In the genomic region with DNA sequence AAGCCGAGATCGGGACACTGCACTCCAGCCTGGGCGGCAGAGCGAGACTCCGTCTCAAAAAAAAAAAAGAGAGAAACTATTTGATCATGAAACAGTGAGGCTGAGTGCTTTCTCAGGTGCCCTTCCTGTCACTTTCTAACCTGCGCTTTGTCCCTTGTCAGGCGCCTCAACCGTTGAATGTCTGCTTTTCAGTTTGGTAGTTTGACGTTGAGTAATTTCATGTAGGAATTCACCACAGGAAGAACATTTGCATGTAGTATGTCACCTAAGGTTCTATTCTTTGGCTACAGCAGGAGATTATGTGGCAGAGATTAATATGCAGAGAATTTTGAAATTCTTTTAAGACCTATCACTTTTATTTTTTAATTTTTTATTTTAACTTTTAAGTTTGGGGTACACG, we compare ENCODE assay signal across 11 cellular contexts.
"Had no signal": no experiment of that assay in that cellular context is flagged by ENCODE, and none has a peak within 500 bp of the region (broad histone marks: within the 10 kb centered on the region; RNA-seq: fewer than 3 reads in every experiment).

No MANE protein-coding gene starts in this region.

- DNase-seq: activated CD4-positive, alpha-beta T cell treated with anti-CD3 and anti-CD28 coated beads, Interleukin-2, amount 10 ng/mL, durations not matched to agents 7 days and 5 days; activated CD8-positive, alpha-beta memory T cell treated with anti-CD3 and anti-CD28 coated beads, Interleukin-2, amount 50 U/mL, for 48 hours; activated gamma-delta T cell; activated T-cell treated with anti-CD3 and anti-CD28 coated beads, Interleukin-2, amount 50 U/mL, for 72 hours; left colon; mesendoderm; stimulated activated CD4-positive, alpha-beta T cell treated with anti-CD3 and anti-CD28 coated beads, Interleukin-2, amount 100 ng/mL, for 48 hours; stimulated activated naive B cell treated with anti-CD40 and anti-IgM and Interleukin-4, amounts not matched to agents 10 μg/mL and 1 μg/mL and 100 μg/mL, for 72 hours; tibial artery had no signal

- H3K4me3 Mint-ChIP-seq: activated CD4-positive, alpha-beta T cell treated with anti-CD3 and anti-CD28 coated beads, Interleukin-2, amount 10 ng/mL, durations not matched to agents 7 days and 5 days; activated T-cell treated with anti-CD3 and anti-CD28 coated beads, Interleukin-2, amount 50 U/mL, for 72 hours; natural killer cell treated with Interleukin-12 subunit alpha and Interleukin-12 subunit beta and Interleukin-15 and Interleukin-18, amount 100 ng/mL, for 72 hours; stimulated activated naive B cell treated with anti-CD40 and anti-IgM and Interleukin-4, amounts not matched to agents 10 μg/mL and 1 μg/mL and 100 μg/mL, for 72 hours had no signal

- H3K27ac Mint-ChIP-seq: activated CD4-positive, alpha-beta T cell treated with anti-CD3 and anti-CD28 coated beads, Interleukin-2, amount 10 ng/mL, durations not matched to agents 7 days and 5 days; activated naive CD4-positive, alpha-beta T cell treated with anti-CD3 and anti-CD28 coated beads, Interleukin-2, amount 50 U/mL, for 72 hours; activated T-cell treated with anti-CD3 and anti-CD28 coated beads, Interleukin-2, amount 50 U/mL, for 72 hours; stimulated activated naive B cell treated with anti-CD40 and anti-IgM and Interleukin-4, amounts not matched to agents 10 μg/mL and 1 μg/mL and 100 μg/mL, for 72 hours had no signal

- ATAC-seq: activated naive CD4-positive, alpha-beta T cell treated with anti-CD3 and anti-CD28 coated beads, Interleukin-2, amount 50 U/mL, for 72 hours; activated T-cell treated with anti-CD3 and anti-CD28 coated beads, Interleukin-2, amount 50 U/mL, for 72 hours; left colon; natural killer cell treated with Interleukin-12 subunit alpha and Interleukin-12 subunit beta and Interleukin-15 and Interleukin-18, amount 100 ng/mL, for 72 hours had no signal

- H3K27me3 Mint-ChIP-seq: activated CD4-positive, alpha-beta T cell treated with anti-CD3 and anti-CD28 coated beads, Interleukin-2, amount 10 ng/mL, durations not matched to agents 7 days and 5 days; natural killer cell treated with Interleukin-12 subunit alpha and Interleukin-12 subunit beta and Interleukin-15 and Interleukin-18, amount 100 ng/mL, for 72 hours; stimulated activated naive B cell treated with anti-CD40 and anti-IgM and Interleukin-4, amounts not matched to agents 10 μg/mL and 1 μg/mL and 100 μg/mL, for 72 hours had no signal

- H3K9me3 Mint-ChIP-seq: activated CD4-positive, alpha-beta T cell treated with anti-CD3 and anti-CD28 coated beads, Interleukin-2, amount 10 ng/mL, durations not matched to agents 7 days and 5 days; activated naive CD4-positive, alpha-beta T cell treated with anti-CD3 and anti-CD28 coated beads, Interleukin-2, amount 50 U/mL, for 72 hours; activated T-cell treated with anti-CD3 and anti-CD28 coated beads, Interleukin-2, amount 50 U/mL, for 72 hours; natural killer cell treated with Interleukin-12 subunit alpha and Interleukin-12 subunit beta and Interleukin-15 and Interleukin-18, amount 100 ng/mL, for 72 hours; stimulated activated naive B cell treated with anti-CD40 and anti-IgM and Interleukin-4, amounts not matched to agents 10 μg/mL and 1 μg/mL and 100 μg/mL, for 72 hours had no signal

- H3K4me1 Mint-ChIP-seq: activated CD4-positive, alpha-beta T cell treated with anti-CD3 and anti-CD28 coated beads, Interleukin-2, amount 10 ng/mL, durations not matched to agents 7 days and 5 days had no signal
